22 cellular contexts compared by ENCODE assay signal in genomic region chr14:94089479-94089878, GRCh38.
"Had no signal": no experiment of that assay in that cellular context is flagged by ENCODE, and none has a peak within 500 bp of the region (broad histone marks: within the 10 kb centered on the region; RNA-seq: fewer than 3 reads in every experiment).

No MANE protein-coding gene starts in this region.

- DNase-seq: activated CD4-positive, alpha-beta T cell treated with anti-CD3 and anti-CD28 coated beads, Interleukin-2, amount 10 ng/mL, durations not matched to agents 24 days and 14 days; activated CD4-positive, CD25-positive, alpha-beta regulatory T cell; activated CD8-positive, alpha-beta T cell treated with anti-CD3 and anti-CD28 coated beads for 36 hours; activated naive CD4-positive, alpha-beta T cell treated with Interleukin-2 at 50 U/mL for 16 hours; activated naive CD8-positive, alpha-beta T cell treated with anti-CD3 and anti-CD28 coated beads, Interleukin-2, amount 10 ng/mL, durations not matched to agents 7 days and 5 days; activated T-cell treated with anti-CD3 and anti-CD28 coated beads, Interleukin-2, amount 50 U/mL, for 24 hours; amygdala; body of pancreas; colonic mucosa; left cardiac atrium; lower lobe of right lung; natural killer cell; right lobe of liver; stimulated activated CD4-positive, alpha-beta T cell treated with anti-CD3 and anti-CD28 coated beads, Interleukin-4, amount 100 ng/mL, for 4 hours; T-helper 9 cell; testis; upper lobe of left lung had no signal

- H3K27me3 ChIP-seq: body of pancreas, colonic mucosa, esophagus muscularis mucosa, neutrophil, right lobe of liver, testis, upper lobe of left lung had no signal

- H3K36me3 ChIP-seq: colonic mucosa, esophagus muscularis mucosa, lower lobe of right lung, neutrophil, right lobe of liver, upper lobe of left lung had no signal

- H3K27ac ChIP-seq: body of pancreas, colonic mucosa, esophagus muscularis mucosa, lower lobe of right lung, neutrophil, parathyroid adenoma, right lobe of liver, testis, upper lobe of left lung had no signal

- ATAC-seq: activated CD8-positive, alpha-beta T cell treated with anti-CD3 and anti-CD28 coated beads for 36 hours; body of pancreas; left cardiac atrium; lower lobe of right lung; natural killer cell; right lobe of liver; stimulated activated memory B cell treated with anti-CD40 and anti-IgM and Interleukin-4, amounts not matched to agents 10 μg/mL and 1 μg/mL and 100 μg/mL, for 72 hours had no signal

- H3K4me1 ChIP-seq: body of pancreas, colonic mucosa, esophagus muscularis mucosa, lower lobe of right lung, parathyroid adenoma, right lobe of liver, upper lobe of left lung had no signal

- H3K4me3 ChIP-seq: body of pancreas, colonic mucosa, esophagus muscularis mucosa, lower lobe of right lung, right lobe of liver, smooth muscle cell, testis, upper lobe of left lung had no signal

- H3K9me3 ChIP-seq: body of pancreas, colonic mucosa, esophagus muscularis mucosa, lower lobe of right lung, neutrophil, right lobe of liver, testis, upper lobe of left lung had no signal
